ENCODE assay signal across 8 cellular contexts in genomic region chr11:32884770-32885384, GRCh38. TPM values are rescaled to one million over a fixed set of nuclear protein-coding genes. Genes with fewer than 3 reads are reported as not detected.
DNase-seq lines count a peak whose midpoint lies in the region; FAIRE-seq and TF ChIP-seq lines count a peak whose summit lies in the region.

No MANE protein-coding gene starts in this region.

- peaks cover 2% of the 10 kb centered on the region for H3K27me3 ChIP-seq in AG04450 (ENCODE audit: control insufficient read depth, insufficient read depth, low read length)

- no peak for FAIRE-seq in GM12891 (lab: Jason Lieb, UNC)

- no peak overlapping the region for H3K27ac ChIP-seq in AG04450 (ENCODE audit: low read depth, low read length)

- H3K9me3 ChIP-seq in AG04450 (ENCODE audit: control insufficient read depth, insufficient read depth, low read length): peaks cover 5% of the 10 kb centered on the region; the same call in 1 of the 2 replicates

- in situ Hi-C loops in GM13976 (cut with MboI; ENCODE audit: low sequenced_read_pairs, unreplicated experiment): no loop called here

- DNase-seq in AG04450 (ENCODE audit: low read depth, low spot score): no peak
- DNase-seq in GM13976 (ENCODE audit: low spot score): no peak
- peak; percentile 68 for DNase-seq in RKO (ENCODE audit: low spot score)
- peak; percentile 11 for DNase-seq in hepatic stellate cell (ENCODE audit: low spot score)
- no peak for DNase-seq in A172 (ENCODE audit: low spot score)
- no peak for DNase-seq in ureter (ENCODE audit: low spot score)
- DNase-seq in NCI-H1930 (lab: John Stamatoyannopoulos, UW): no peak
- DNase-seq in GM12891 (ENCODE audit: insufficient read length, low spot score): no peak

- no peak for TF ChIP-seq POLR2A in GM12891 (IDR thresholded peaks at IDR 0.05; ENCODE audit: low read depth, low read length)

- TF ChIP-seq CTCF in AG04450 (IDR thresholded peaks at IDR 0.05; ENCODE audit: low read depth, low read length) (peak; percentile 65), GM13976 (IDR thresholded peaks at IDR 0.05; ENCODE audit: borderline replicate concordance, control extremely low read depth, extremely low read depth, insufficient read depth, missing control alignments) (peak; percentile 23)

- POLR2A ChIA-PET in AG04450 (lab: Yijun Ruan, JAX): no interaction called here

- CTCF ChIA-PET in AG04450 (lab: Charles Lee): interaction anchor here (0.6 to 1.4 kb wide), 3 partner anchors 13 to 234 kb away, joined by 3 to 5 read pairs (median 4); no protein-coding TSS in a partner anchor

- no peak overlapping the region for H3K4me3 ChIP-seq in AG04450 (ENCODE audit: low read depth, low read length)

TF ChIP-seq in GM12891, 5 proteins besides CTCF, POLR2A, EP300 and RAD21:
- no peak for TF ChIP-seq TAF1 (IDR thresholded peaks at IDR 0.05; ENCODE audit: low read depth, low read length)

RNA-seq across cellular contexts. Expression of gene QSER1, which starts 7.7 kb away (rescaled TPM):
- polyA plus RNA-seq in AG04450 (2011; rRNA removed): 14.6 and 16.4 TPM in 2 replicates
- polyA minus RNA-seq in AG04450 (2011; rRNA and poly(A)+ RNA removed): 23.9 and 39.9 TPM in 2 replicates
- 24.8 and 25.8 TPM in 2 replicates for total RNA-seq in A172 (2014; rRNA removed; shearing (Covaris generic))
- total RNA-seq in ureter: 43.6 TPM
- 2.4 TPM for polyA plus RNA-seq in GM12891 (2012; ENCODE audit: low read depth, missing spikeins)

RNA-seq across cellular contexts. Expression of gene PRRG4, which starts 55.1 kb away (rescaled TPM):
- not detected in 2 replicates for polyA plus RNA-seq in AG04450 (2011; rRNA removed)
- polyA minus RNA-seq in AG04450 (2011; rRNA and poly(A)+ RNA removed): not detected in 2 replicates
- total RNA-seq in A172 (2014; rRNA removed; shearing (Covaris generic)): 1.9 and 3.1 TPM in 2 replicates
- 8.6 TPM for total RNA-seq in ureter
- 0.42 TPM for polyA plus RNA-seq in GM12891 (2012; ENCODE audit: low read depth, missing spikeins)

Comparison
In these comparisons a context has a peak if more than half of its experiments do, and no peak if none do; other contexts are left out.
1. DNase-seq: peak in RKO (single experiment) and hepatic stellate cell (single experiment); none in AG04450 (single experiment), GM13976 (single experiment), A172 (single experiment), ureter (single experiment), NCI-H1930 (0 of 2) and GM12891 (single experiment).